ENCODE assay signal across 29 cellular contexts in genomic region chr5:180302256-180302655, GRCh38. TPM values are rescaled to one million over a fixed set of nuclear protein-coding genes. Genes with fewer than 3 reads are reported as not detected.
"Had no signal": no experiment of that assay in that cellular context is flagged by ENCODE, and none has a peak within 500 bp of the region (broad histone marks: within the 10 kb centered on the region; RNA-seq: fewer than 3 reads in every experiment).

No MANE protein-coding gene starts in this region.

- H3K36me3 Mint-ChIP-seq: natural killer cell; stimulated activated effector memory CD8-positive, alpha-beta T cell treated with anti-CD3 and anti-CD28 coated beads, Interleukin-12 subunit alpha, Interleukin-12 subunit beta, amount 100 ng/mL, for 72 hours had no signal

- H3K4me2 ChIP-seq: neural progenitor cell had no signal

- H3K27ac Mint-ChIP-seq: natural killer cell; nephron progenitor cell; neural progenitor cell; stimulated activated effector memory CD8-positive, alpha-beta T cell treated with anti-CD3 and anti-CD28 coated beads, Interleukin-12 subunit alpha, Interleukin-12 subunit beta, amount 100 ng/mL, for 72 hours; stimulated activated naive CD8-positive, alpha-beta T cell treated with anti-CD3 and anti-CD28 coated beads, Interleukin-15, Interleukin-2, amounts not matched to agents 100 ng/mL and 50 ng/mL, for 24 hours had no signal

- H3K27me3 ChIP-seq: neural progenitor cell, pancreas, suprapubic skin, tibial nerve, upper lobe of left lung had no signal

- H3K4me3 ChIP-seq: lower lobe of right lung, neural progenitor cell, pancreas, prostate gland, skin epidermis, suprapubic skin, thoracic aorta, tibial nerve, upper lobe of left lung had no signal

- H3K27ac ChIP-seq: lower lobe of right lung, neural progenitor cell, pancreas, prostate gland, skin epidermis, suprapubic skin, thoracic aorta, tibial nerve, upper lobe of left lung had no signal

- H3K4me1 Mint-ChIP-seq: natural killer cell; neural progenitor cell; stimulated activated effector memory CD8-positive, alpha-beta T cell treated with anti-CD3 and anti-CD28 coated beads, Interleukin-12 subunit alpha, Interleukin-12 subunit beta, amount 100 ng/mL, for 72 hours had no signal

- H2AFZ ChIP-seq: neural progenitor cell had no signal

- H3K36me3 ChIP-seq: neural progenitor cell, pancreas, prostate gland, thoracic aorta had no signal

- H3K4me3 Mint-ChIP-seq: natural killer cell; nephron progenitor cell; neural progenitor cell; stimulated activated effector memory CD8-positive, alpha-beta T cell treated with anti-CD3 and anti-CD28 coated beads, Interleukin-12 subunit alpha, Interleukin-12 subunit beta, amount 100 ng/mL, for 72 hours; stimulated activated naive CD8-positive, alpha-beta T cell treated with anti-CD3 and anti-CD28 coated beads, Interleukin-15, Interleukin-2, amounts not matched to agents 100 ng/mL and 50 ng/mL, for 24 hours had no signal

- ATAC-seq: left cardiac atrium; left lobe of liver; left ventricle myocardium superior; lower lobe of right lung; natural killer cell; pancreas; right cardiac atrium; sciatic nerve; stimulated activated effector memory CD8-positive, alpha-beta T cell treated with anti-CD3 and anti-CD28 coated beads, Interleukin-12 subunit alpha, Interleukin-12 subunit beta, amount 100 ng/mL, for 72 hours had no signal

- H3K9ac ChIP-seq: neural progenitor cell had no signal

- H3K9me3 ChIP-seq: lower lobe of right lung, pancreas, prostate gland, suprapubic skin, thoracic aorta, tibial nerve, upper lobe of left lung had no signal

- DNase-seq: hippocampal formation; kidney glomerular epithelial cell; left cardiac atrium; left ventricle myocardium superior; lower lobe of right lung; mammary epithelial cell; mesenchymal stem cell; natural killer cell; nephron progenitor cell; pancreas; retina; right cardiac atrium; stimulated activated CD4-positive, alpha-beta T cell treated with anti-CD3 and anti-CD28 coated beads, Interleukin-12 subunit alpha, Interleukin-12 subunit beta, amount 100 ng/mL, for 4 hours; stimulated activated CD4-positive, alpha-beta T cell treated with anti-CD3 and anti-CD28 coated beads, Interleukin-15, amount 100 ng/mL, for 24 hours; stimulated activated CD4-positive, alpha-beta T cell treated with anti-CD3 and anti-CD28 coated beads, Interleukin-2, amount 100 ng/mL, for 24 hours; stimulated activated CD4-positive, alpha-beta T cell treated with anti-CD3 and anti-CD28 coated beads, Interleukin-4, amount 100 ng/mL, for 24 hours; stimulated activated naive CD4-positive, alpha-beta T cell; upper lobe of left lung had no signal

- H3K4me1 ChIP-seq: lower lobe of right lung, neural progenitor cell, pancreas, prostate gland, suprapubic skin, tibial nerve, upper lobe of left lung had no signal

- H3K9me3 Mint-ChIP-seq: natural killer cell; stimulated activated effector memory CD8-positive, alpha-beta T cell treated with anti-CD3 and anti-CD28 coated beads, Interleukin-12 subunit alpha, Interleukin-12 subunit beta, amount 100 ng/mL, for 72 hours; stimulated activated naive CD8-positive, alpha-beta T cell treated with anti-CD3 and anti-CD28 coated beads, Interleukin-15, Interleukin-2, amounts not matched to agents 100 ng/mL and 50 ng/mL, for 24 hours had no signal

RNA-seq across cellular contexts. Expression of gene GFPT2, which starts 50.9 kb away (rescaled TPM):
- polyA plus RNA-seq: keratinocyte had no signal
